In the genomic region with DNA sequence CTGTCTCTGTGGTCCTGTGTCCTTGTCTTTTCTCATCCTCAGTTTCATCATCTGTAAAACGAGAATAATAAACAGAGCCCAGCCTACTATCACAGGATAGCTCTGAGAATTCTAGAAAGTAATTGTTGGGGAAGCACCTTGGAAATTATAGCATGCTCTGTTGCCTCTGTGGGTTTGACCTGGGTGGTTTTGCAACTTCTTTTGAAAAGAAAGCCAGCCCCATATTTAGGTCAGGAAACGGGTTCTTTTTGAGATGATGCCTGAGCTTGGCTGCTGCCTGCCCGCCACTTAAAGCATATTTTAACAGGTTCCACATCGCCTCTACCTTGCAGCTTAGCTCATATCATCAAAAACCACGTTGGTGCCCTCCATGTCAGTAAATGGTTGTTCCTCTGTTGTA, we compare ENCODE assay signal across 13 cellular contexts.
DNase-seq lines count a peak whose midpoint lies in the region; ATAC-seq, FAIRE-seq and TF ChIP-seq lines count a peak whose summit lies in the region.
"Had no signal": no experiment of that assay in that cellular context is flagged by ENCODE, and none has a peak within 500 bp of the region (broad histone marks: within the 10 kb centered on the region; RNA-seq: fewer than 3 reads in every experiment).

No MANE protein-coding gene starts in this region.

- H3K9me3 ChIP-seq in OCI-LY3 (ENCODE audit: insufficient read depth, low read length) (no peaks in the 10 kb centered on the region), ascending aorta (no peaks in the 10 kb centered on the region)
- H3K9me3 ChIP-seq: lower lobe of right lung, neutrophil, testis had no signal

- no peak overlapping the region for H3K4me3 ChIP-seq in OCI-LY3 (ENCODE audit: low read length)
- H3K4me3 ChIP-seq in ascending aorta, result no peak overlapping the region
- H3K4me3 ChIP-seq: lower lobe of right lung, testis had no signal

- H2AFZ ChIP-seq in OCI-LY3 (ENCODE audit: low read depth, low read length), result no peak overlapping the region

- H3K27me3 ChIP-seq in OCI-LY3 (ENCODE audit: low read depth, low read length), result peaks cover 31% of the 10 kb centered on the region
- no peaks in the 10 kb centered on the region for H3K27me3 ChIP-seq in ascending aorta
- H3K27me3 ChIP-seq: testis had no signal

- H3K4me3 Mint-ChIP-seq in activated T-cell treated with anti-CD3 and anti-CD28 coated beads, Interleukin-2, amount 50 U/mL, for 72 hours, result no peak overlapping the region
- H3K4me3 Mint-ChIP-seq in activated T-cell treated with anti-CD3 and anti-CD28 coated beads, Interleukin-2, amount 50 U/mL, for 4 hours, result no peak overlapping the region

- no peaks in the 10 kb centered on the region for H3K36me3 Mint-ChIP-seq in activated T-cell treated with anti-CD3 and anti-CD28 coated beads, Interleukin-2, amount 50 U/mL, for 72 hours (ENCODE audit: insufficient read depth in 2 of 2)
- no peaks in the 10 kb centered on the region for H3K36me3 Mint-ChIP-seq in activated T-cell treated with anti-CD3 and anti-CD28 coated beads, Interleukin-2, amount 50 U/mL, for 4 hours (ENCODE audit: insufficient read depth)

- TF ChIP-seq CTCF in OCI-LY3 (IDR thresholded peaks at IDR 0.05; ENCODE audit: low read depth, low read length) (no peak), ascending aorta (IDR thresholded peaks at IDR 0.05) (no peak)

- no peak overlapping the region for H3K27ac Mint-ChIP-seq in activated T-cell treated with anti-CD3 and anti-CD28 coated beads, Interleukin-2, amount 50 U/mL, for 72 hours

- H4K20me1 ChIP-seq in OCI-LY3 (ENCODE audit: insufficient read depth, low read length), result no peaks in the 10 kb centered on the region

- peak overlapping the region; percentile 47 for H3K4me2 ChIP-seq in OCI-LY3 (ENCODE audit: low read length)

- H3K79me2 ChIP-seq in OCI-LY3 (ENCODE audit: low read length), result no peaks in the 10 kb centered on the region

- peaks cover 2 to 3% of the 10 kb centered on the region in 2 donors for H3K9me3 Mint-ChIP-seq in activated T-cell treated with anti-CD3 and anti-CD28 coated beads, Interleukin-2, amount 50 U/mL, for 72 hours
- no peaks in the 10 kb centered on the region for H3K9me3 Mint-ChIP-seq in activated T-cell treated with anti-CD3 and anti-CD28 coated beads, Interleukin-2, amount 50 U/mL, for 4 hours

- H3K4me1 Mint-ChIP-seq in activated T-cell treated with anti-CD3 and anti-CD28 coated beads, Interleukin-2, amount 50 U/mL, for 72 hours (ENCODE audit: low read depth), result peaks cover 13% of the 10 kb centered on the region
- peaks cover 8% of the 10 kb centered on the region for H3K4me1 Mint-ChIP-seq in activated T-cell treated with anti-CD3 and anti-CD28 coated beads, Interleukin-2, amount 50 U/mL, for 4 hours (ENCODE audit: low read depth)

- H3K9ac ChIP-seq in OCI-LY3 (ENCODE audit: low read length), result no peak overlapping the region

- H3K36me3 ChIP-seq in OCI-LY3 (replicated peaks; ENCODE audit: low read depth, low read length), result no peaks in the 10 kb centered on the region
- H3K36me3 ChIP-seq in ascending aorta, result no peaks in the 10 kb centered on the region
- H3K36me3 ChIP-seq: lower lobe of right lung, neutrophil had no signal

- FAIRE-seq in GM19239 (lab: Jason Lieb, UNC), result no peak

- H3K4me1 ChIP-seq in OCI-LY3 (ENCODE audit: low read length) (peaks cover 12% of the 10 kb centered on the region), ascending aorta (no peaks in the 10 kb centered on the region)
- H3K4me1 ChIP-seq: lower lobe of right lung, testis had no signal

- H3K27ac ChIP-seq in OCI-LY3 (ENCODE audit: low read length) (no peak overlapping the region), ascending aorta (no peak overlapping the region)
- H3K27ac ChIP-seq: lower lobe of right lung, neutrophil, testis had no signal

- peak; percentile 29 to 56 for ATAC-seq in activated T-cell treated with anti-CD3 and anti-CD28 coated beads, Interleukin-2, amount 50 U/mL, for 72 hours (replicated peaks in 1 of 2)
- ATAC-seq in activated T-cell treated with anti-CD3 and anti-CD28 coated beads, Interleukin-2, amount 50 U/mL, for 4 hours, result no peak
- peak; percentile 90 for ATAC-seq in HG02852 (IDR thresholded peaks at IDR 0.05; ENCODE audit: unreplicated experiment)
- ATAC-seq: lower lobe of right lung had no signal

- no peak for DNase-seq in activated T-cell treated with anti-CD3 and anti-CD28 coated beads, Interleukin-2, amount 50 U/mL, for 72 hours
- DNase-seq in activated T-cell treated with anti-CD3 and anti-CD28 coated beads, Interleukin-2, amount 50 U/mL, for 4 hours, result no peak
- DNase-seq in GM19239 (ENCODE audit: insufficient read length, low spot score) (no peak), ascending aorta (ENCODE audit: low spot score in 2 of 2) (no peak), T1000 (lab: John Stamatoyannopoulos, UW) (no peak), NCI-H2227 treated with DMSO at 0.1 percent for 48 hours (lab: John Stamatoyannopoulos, UW) (no peak)
- DNase-seq: activated T-cell treated with anti-CD3 and anti-CD28 coated beads for 4 hours, amniotic stem cell, lower lobe of right lung, testis had no signal

- peaks cover 26% of the 10 kb centered on the region for H3K27me3 Mint-ChIP-seq in activated T-cell treated with anti-CD3 and anti-CD28 coated beads, Interleukin-2, amount 50 U/mL, for 72 hours (ENCODE audit: low read depth)
- H3K27me3 Mint-ChIP-seq in activated T-cell treated with anti-CD3 and anti-CD28 coated beads, Interleukin-2, amount 50 U/mL, for 4 hours (ENCODE audit: low read depth), result peaks cover 6% of the 10 kb centered on the region

- intact Hi-C loops in ascending aorta (cut with DNase I), result no loop called here

Comparison
In these comparisons a context has a peak if more than half of its experiments do, and no peak if none do; other contexts are left out.
1. ATAC-seq: peak in activated T-cell treated with anti-CD3 and anti-CD28 coated beads, Interleukin-2, amount 50 U/mL, for 72 hours (2 of 2) and HG02852 (single experiment); none in activated T-cell treated with anti-CD3 and anti-CD28 coated beads, Interleukin-2, amount 50 U/mL, for 4 hours (0 of 2).